8 cellular contexts compared by ENCODE assay signal in genomic region chr15:56733131-56734012, GRCh38. TPM values are rescaled to one million over a fixed set of nuclear protein-coding genes. Genes with fewer than 3 reads are reported as not detected.
A peak's percentile ranks its signal among the peaks of the same experiment; 100 is the strongest.
DNase-seq lines count a peak whose midpoint lies in the region; ATAC-seq and TF ChIP-seq lines count a peak whose summit lies in the region.

Gene ZNF280D (minus strand): TSS chr15:56733509. CDS start chr15:56707109, 26,400 bp downstream.

- H3K4me3 Mint-ChIP-seq in natural killer cell treated with Interleukin-12 subunit alpha and Interleukin-12 subunit beta and Interleukin-15 and Interleukin-18, amount 100 ng/mL, for 72 hours = peak within 1 kb of the TSS; percentile 94

- no peaks in the 10 kb centered on the region for H3K27me3 Mint-ChIP-seq in natural killer cell treated with Interleukin-12 subunit alpha and Interleukin-12 subunit beta and Interleukin-15 and Interleukin-18, amount 100 ng/mL, for 72 hours

- H3K4me1 Mint-ChIP-seq in natural killer cell treated with Interleukin-12 subunit alpha and Interleukin-12 subunit beta and Interleukin-15 and Interleukin-18, amount 100 ng/mL, for 72 hours (ENCODE audit: low read depth in 2 of 2) = peaks cover 18 to 23% of the 10 kb centered on the region in 2 donors

- no peaks in the 10 kb centered on the region for H3K36me3 ChIP-seq in fibroblast of lung (ENCODE audit: control insufficient read depth, insufficient read depth, low read length)

- ATAC-seq in GM21717 (IDR thresholded peaks at IDR 0.05; ENCODE audit: unreplicated experiment) = peak; percentile 74
- ATAC-seq in natural killer cell treated with Interleukin-12 subunit alpha and Interleukin-12 subunit beta and Interleukin-15 and Interleukin-18, amount 100 ng/mL, for 72 hours = peak; percentile 95 to 96
- ATAC-seq in stimulated activated naive CD8-positive, alpha-beta T cell treated with anti-CD3 and anti-CD28 coated beads, Interleukin-15, Interleukin-2, amounts not matched to agents 100 U/mL and 50 U/mL, for 24 hours = peak; percentile 87

- peak within 1 kb of the TSS; percentile 86 to 96 for H3K27ac Mint-ChIP-seq in natural killer cell treated with Interleukin-12 subunit alpha and Interleukin-12 subunit beta and Interleukin-15 and Interleukin-18, amount 100 ng/mL, for 72 hours

- H3K27ac ChIP-seq in fibroblast of lung (ENCODE audit: insufficient read depth, low read length) = peak within 1 kb of the TSS; percentile 86

- no peaks in the 10 kb centered on the region for H3K27me3 ChIP-seq in fibroblast of lung (ENCODE audit: control insufficient read depth, insufficient read depth, low read length)

- peak within 1 kb of the TSS; percentile 84 for H2AFZ ChIP-seq in fibroblast of lung (ENCODE audit: low read length)

- no peaks in the 10 kb centered on the region for H3K36me3 Mint-ChIP-seq in natural killer cell treated with Interleukin-12 subunit alpha and Interleukin-12 subunit beta and Interleukin-15 and Interleukin-18, amount 100 ng/mL, for 72 hours

- H4K20me1 ChIP-seq in fibroblast of lung (ENCODE audit: control insufficient read depth, extremely low read depth, insufficient read depth, low read length) = no peaks in the 10 kb centered on the region

- H3K4me2 ChIP-seq in fibroblast of lung (ENCODE audit: extremely low read depth, insufficient read depth, low read length) = peak within 1 kb of the TSS; percentile 99

- H3K9me3 ChIP-seq in fibroblast of lung (ENCODE audit: control insufficient read depth, insufficient read depth, low read depth, low read length) = no peaks in the 10 kb centered on the region

- TF ChIP-seq CTCF in fibroblast of lung (conservative IDR thresholded peaks at IDR 0.05 in 1 of 2, IDR thresholded peaks at IDR 0.05 in 1 of 2; ENCODE audit: low read depth in 1 of 2, low read length in 2 of 2) = no peak

- DNase-seq in DMS153 (lab: John Stamatoyannopoulos, UW) (peak; percentile 58), KG1 (lab: John Stamatoyannopoulos, UW) (peak; percentile 59), RPMI8226 (peak; percentile 94), fibroblast of lung (ENCODE audit: low read depth in 2 of 2) (peak; percentile 90 to 93)
- peak; percentile 58 to 68 for DNase-seq in activated T-helper 1 cell treated with anti-CD3 and anti-CD28 coated beads, Interleukin-2, amount 50 U/mL, for 16 hours (ENCODE audit: low read depth in 1 of 2, low spot score in 1 of 2)
- DNase-seq in natural killer cell treated with Interleukin-12 subunit alpha and Interleukin-12 subunit beta and Interleukin-15 and Interleukin-18, amount 100 ng/mL, for 72 hours (ENCODE audit: low spot score) = peak; percentile 88
- DNase-seq in stimulated activated naive CD8-positive, alpha-beta T cell treated with anti-CD3 and anti-CD28 coated beads, Interleukin-15, Interleukin-2, amounts not matched to agents 100 U/mL and 50 U/mL, for 24 hours = peak; percentile 81

- peaks cover 43% of the 10 kb centered on the region for H3K79me2 ChIP-seq in fibroblast of lung (ENCODE audit: control insufficient read depth, insufficient read depth, low read length)

- no peaks in the 10 kb centered on the region for H3K9me3 Mint-ChIP-seq in natural killer cell treated with Interleukin-12 subunit alpha and Interleukin-12 subunit beta and Interleukin-15 and Interleukin-18, amount 100 ng/mL, for 72 hours

- peak within 1 kb of the TSS; percentile 88 for H3K9ac ChIP-seq in fibroblast of lung (ENCODE audit: insufficient read depth, low read length)

- H3K4me1 ChIP-seq in fibroblast of lung (ENCODE audit: control insufficient read depth, extremely low read depth, insufficient read depth, low read length) = peaks cover 4% of the 10 kb centered on the region

- peak within 1 kb of the TSS; percentile 70 to 84 (median 76) for H3K4me3 ChIP-seq in fibroblast of lung (replicated peaks in 1 of 4; ENCODE audit: control extremely low read depth in 1 of 4, insufficient read depth in 1 of 4, low read depth in 3 of 4, low read length in 4 of 4)

RNA-seq across cellular contexts. Expression of gene ZNF280D, which starts in this region (rescaled TPM):
- 35.7 and 37.7 TPM in 2 replicates for total RNA-seq in fibroblast of lung
- 11.0 and 11.9 TPM in 2 replicates for polyA plus RNA-seq in fibroblast of lung
- polyA plus RNA-seq in fibroblast of lung (2012) = 8.6 and 11.3 TPM in 2 replicates
- polyA minus RNA-seq in fibroblast of lung (ENCODE audit: low replicate concordance) = 0.59 and 2.2 TPM in 2 replicates
- total RNA-seq in natural killer cell treated with Interleukin-12 subunit alpha and Interleukin-12 subunit beta and Interleukin-15 and Interleukin-18, amount 100 ng/mL, for 72 hours = 10 to 100 TPM; 24.4 to 25.0 TPM

Comparison
In these comparisons a context has a peak if more than half of its experiments do, and no peak if none do; other contexts are left out.
1. Peak in every context shown above with its lines: DNase-seq, ATAC-seq, H3K4me3 ChIP-seq and H3K27ac ChIP-seq.